ENCODE assay signal across 7 cellular contexts in genomic region chr17:57357830-57358426, GRCh38.
DNase-seq lines count a peak whose midpoint lies in the region; ATAC-seq, FAIRE-seq and TF ChIP-seq lines count a peak whose summit lies in the region.

No MANE protein-coding gene starts in this region.

- peak overlapping the region; percentile 81 to 95 (median 87) for H3K27ac ChIP-seq in adrenal gland

- ATAC-seq in HG02981 (IDR thresholded peaks at IDR 0.05; ENCODE audit: unreplicated experiment), result peak; percentile 57
- peak; percentile 83 for ATAC-seq in stimulated activated memory B cell treated with anti-CD40 and anti-IgM and Interleukin-4, amounts not matched to agents 10 μg/mL and 1 μg/mL and 100 μg/mL, for 72 hours
- ATAC-seq in HG02973 (IDR thresholded peaks at IDR 0.05; ENCODE audit: unreplicated experiment), result no peak

- DNase-seq in GM19239 (ENCODE audit: insufficient read length, low spot score) (peak; percentile 38), adrenal gland (peak in 2 of 7 donors; percentile 22 to 45), middle frontal gyrus (ENCODE audit: extremely low spot score, low spot score) (no peak), lower leg skin (ENCODE audit: low spot score in 2 of 2) (no peak)

- TF ChIP-seq POLR2A in adrenal gland (IDR thresholded peaks at IDR 0.05) (no peak), lower leg skin (IDR thresholded peaks at IDR 0.05) (no peak)

- peak overlapping the region; percentile 88 for H3K27ac Mint-ChIP-seq in stimulated activated memory B cell treated with anti-CD40 and anti-IgM and Interleukin-4, amounts not matched to agents 10 μg/mL and 1 μg/mL and 100 μg/mL, for 72 hours

- intact Hi-C loops in adrenal gland (cut with DNase I), result no loop called here
- intact Hi-C loops in lower leg skin (cut with DNase I; ENCODE audit: low total_unique reads), result no loop called here

- H3K9me3 ChIP-seq in adrenal gland (replicated peaks in 1 of 3), result no peaks in the 10 kb centered on the region

- peaks cover 8% of the 10 kb centered on the region for H3K36me3 Mint-ChIP-seq in stimulated activated memory B cell treated with anti-CD40 and anti-IgM and Interleukin-4, amounts not matched to agents 10 μg/mL and 1 μg/mL and 100 μg/mL, for 72 hours

- peak overlapping the region; percentile 72 for H3K4me3 Mint-ChIP-seq in stimulated activated memory B cell treated with anti-CD40 and anti-IgM and Interleukin-4, amounts not matched to agents 10 μg/mL and 1 μg/mL and 100 μg/mL, for 72 hours

- FAIRE-seq in GM19239 (lab: Jason Lieb, UNC), result peak; percentile 93

- H3K4me1 Mint-ChIP-seq in stimulated activated memory B cell treated with anti-CD40 and anti-IgM and Interleukin-4, amounts not matched to agents 10 μg/mL and 1 μg/mL and 100 μg/mL, for 72 hours, result peaks cover 54% of the 10 kb centered on the region

- no peaks in the 10 kb centered on the region for H3K36me3 ChIP-seq in adrenal gland (replicated peaks in 1 of 2)

- H3K4me1 ChIP-seq in adrenal gland (replicated peaks in 1 of 2), result peaks cover 22 to 49% of the 10 kb centered on the region in 2 donors

- H3K27me3 ChIP-seq in adrenal gland, result no peaks in the 10 kb centered on the region

- whole genome bisulfite sequencing in adrenal gland, 4 donors, result 40 to 49% (median 45%) methylated on average over 3 of the region's 3 CpGs
- 42 to 47% methylated on average over 3 of the region's 3 CpGs for WGBS in lower leg skin, 2 donors

- H3K4me3 ChIP-seq in adrenal gland, result no peak overlapping the region
- no peak overlapping the region for H3K4me3 ChIP-seq in lower leg skin (ENCODE audit: low read depth, poor library complexity, severe bottlenecking)

- TF ChIP-seq CTCF in adrenal gland (IDR thresholded peaks at IDR 0.05) (no peak), lower leg skin (IDR thresholded peaks at IDR 0.05) (no peak)

- no peaks in the 10 kb centered on the region for H3K9me3 Mint-ChIP-seq in stimulated activated memory B cell treated with anti-CD40 and anti-IgM and Interleukin-4, amounts not matched to agents 10 μg/mL and 1 μg/mL and 100 μg/mL, for 72 hours

- no peaks in the 10 kb centered on the region for H3K27me3 Mint-ChIP-seq in stimulated activated memory B cell treated with anti-CD40 and anti-IgM and Interleukin-4, amounts not matched to agents 10 μg/mL and 1 μg/mL and 100 μg/mL, for 72 hours
